ENCODE assay signal across 10 cellular contexts in the genomic region with DNA sequence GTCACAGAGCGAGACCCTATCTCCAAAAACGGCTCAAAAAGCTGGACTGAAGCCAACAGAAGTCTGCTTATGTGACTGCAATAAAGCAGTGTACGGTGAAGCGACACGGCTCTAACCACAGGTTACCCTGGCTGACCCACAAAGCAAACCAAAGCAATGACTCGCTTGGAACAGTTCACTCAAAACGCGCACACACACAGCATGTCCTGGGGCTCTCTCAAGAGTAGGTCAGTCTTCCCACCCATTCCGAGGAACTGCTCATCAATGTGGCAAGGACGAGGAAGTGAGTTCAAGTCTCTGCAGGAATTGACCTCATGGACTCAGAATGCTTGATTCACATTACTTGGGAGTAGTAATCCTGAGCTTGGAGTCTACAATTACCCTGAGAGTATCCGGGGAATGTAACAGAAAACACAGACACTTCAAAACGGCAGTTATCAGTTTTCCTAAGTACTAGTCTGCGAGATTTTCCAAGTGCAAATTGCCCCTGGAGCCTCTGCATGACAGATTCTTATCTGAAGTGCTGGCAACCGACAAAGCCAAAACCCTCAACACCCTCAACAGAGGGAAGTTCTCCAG. TPM values are rescaled to one million over a fixed set of nuclear protein-coding genes. Genes with fewer than 3 reads are reported as not detected.
DNase-seq lines count a peak whose midpoint lies in the region; ATAC-seq and TF ChIP-seq lines count a peak whose summit lies in the region.
"Had no signal": no experiment of that assay in that cellular context is flagged by ENCODE, and none has a peak within 500 bp of the region (broad histone marks: within the 10 kb centered on the region; RNA-seq: fewer than 3 reads in every experiment).

No MANE protein-coding gene starts in this region.

- no peak overlapping the region for H4K91ac ChIP-seq in H9 (ENCODE audit: insufficient read length, low read depth, low read length)

- no peak overlapping the region for H2BK12ac ChIP-seq in H9 (ENCODE audit: insufficient read length, low read depth, low read length)

- peaks cover 74% of the 10 kb centered on the region for H3K36me3 ChIP-seq in mesodermal cell (ENCODE audit: control insufficient read depth, insufficient read depth, low read length)

- H3K27ac ChIP-seq in mesodermal cell (ENCODE audit: low read depth, low read length, severe bottlenecking) (peak overlapping the region; percentile 89), H9 (ENCODE audit: insufficient read length, low read depth, low read length) (no peak overlapping the region)

- no peak overlapping the region for H2AFZ ChIP-seq in H9 (ENCODE audit: low read length)

- H3K79me2 ChIP-seq in H9 (ENCODE audit: insufficient read depth, low read length), result no peaks in the 10 kb centered on the region

- H4K8ac ChIP-seq in H9 (replicated peaks; ENCODE audit: insufficient read length, low read depth, low read length), result no peak overlapping the region

- no peak overlapping the region for H2BK15ac ChIP-seq in H9 (ENCODE audit: low read depth, low read length)

- H3K9ac ChIP-seq in H9 (ENCODE audit: extremely low read depth, insufficient read length, low read length), result no peak overlapping the region

- no peak overlapping the region for H3K14ac ChIP-seq in H9 (ENCODE audit: insufficient read depth, low read length)

- no peaks in the 10 kb centered on the region for H3K27me3 ChIP-seq in H9 (ENCODE audit: insufficient read depth, low read length)

- H3K4me3 Mint-ChIP-seq in H9, result no peak overlapping the region
- H3K4me3 Mint-ChIP-seq: activated naive CD4-positive, alpha-beta T cell treated with anti-CD3 and anti-CD28 coated beads, Interleukin-2, amount 50 U/mL, for 24 hours had no signal

- H3K4me1 ChIP-seq in mesodermal cell (ENCODE audit: control insufficient read depth, insufficient read depth, low read length, poor library complexity, severe bottlenecking) (peaks cover 26% of the 10 kb centered on the region), H9 (ENCODE audit: insufficient read depth, low read length) (no peaks in the 10 kb centered on the region)

- in situ Hi-C loops in KBM-7 (cut with MboI; ENCODE audit: low pct_unique_long_range_greater_than_20kb, low sequenced_read_pairs), result no loop called here
- in situ Hi-C loops in astrocyte of the spinal cord (cut with HindIII; ENCODE audit: low sequenced_read_pairs), result no loop called here

- H3K23ac ChIP-seq in H9 (ENCODE audit: insufficient read length, low read depth, low read length), result no peak overlapping the region

- H3K4me2 ChIP-seq in H9 (ENCODE audit: insufficient read depth, insufficient read length, low read length), result no peak overlapping the region

- DNase-seq in COLO829 (ENCODE audit: low spot score), result peak; percentile 32
- peak; percentile 48 for DNase-seq in KBM-7
- peak; percentile 56 for DNase-seq in astrocyte of the spinal cord (ENCODE audit: low read depth, low spot score)
- DNase-seq in H9, result no peak
- DNase-seq in NCI-H2171 (lab: John Stamatoyannopoulos, UW), result no peak
- DNase-seq in DMS153 treated with DMSO at 0.1 percent for 48 hours (lab: John Stamatoyannopoulos, UW; ENCODE audit: unreplicated experiment), result no peak
- DNase-seq: left cardiac atrium had no signal

- H3K27ac Mint-ChIP-seq in H9, result no peak overlapping the region
- H3K27ac Mint-ChIP-seq: activated naive CD4-positive, alpha-beta T cell treated with anti-CD3 and anti-CD28 coated beads, Interleukin-2, amount 50 U/mL, for 24 hours had no signal

- H3K36me3 Mint-ChIP-seq in H9 (ENCODE audit: insufficient read depth in 1 of 3, low read depth in 3 of 3), result peaks cover 56 to 91% (median 90%) of the 10 kb centered on the region in 3 experiments

- 68 to 72% methylated on average over 10 to 13 of the region's 14 CpGs for WGBS in mesodermal cell (ENCODE audit: insufficient coverage in 2 of 2), 2 experiments
- WGBS in H9 (ENCODE audit: extremely low coverage, insufficient read length, low lambda C conversion rate), result no CpG with 5 or more reads among the region's 14 CpGs

- H3K23me2 ChIP-seq in H9 (ENCODE audit: insufficient read length, low read depth, low read length, poor library complexity, severe bottlenecking), result no peaks in the 10 kb centered on the region

- H3K4me3 ChIP-seq in astrocyte of the spinal cord (ENCODE audit: low read depth, low read length) (no peak overlapping the region), mesodermal cell (ENCODE audit: extremely low read depth, insufficient read depth, low read length, poor library complexity, severe bottlenecking) (no peak overlapping the region)

- no peak overlapping the region for H3K18ac ChIP-seq in H9 (ENCODE audit: insufficient read length, low read depth, low read length)

- no peak overlapping the region for H3T11ph ChIP-seq in H9 (ENCODE audit: low read length)

- H2BK5ac ChIP-seq in H9 (ENCODE audit: insufficient read length, low read length), result no peak overlapping the region

- H3K4ac ChIP-seq in H9 (ENCODE audit: low read depth, low read length), result no peak overlapping the region

- no peaks in the 10 kb centered on the region for H3K79me1 ChIP-seq in H9 (ENCODE audit: insufficient read depth, low read depth, low read length, poor library complexity, severe bottlenecking)

- TF ChIP-seq CTCF in astrocyte of the spinal cord (IDR thresholded peaks at IDR 0.05; ENCODE audit: low read depth, low read length) (no peak), H9 (conservative IDR thresholded peaks at IDR 0.05) (no peak)

- H3K27me3 Mint-ChIP-seq in H9 (ENCODE audit: low read depth), result no peaks in the 10 kb centered on the region
- H3K27me3 Mint-ChIP-seq: activated naive CD4-positive, alpha-beta T cell treated with anti-CD3 and anti-CD28 coated beads, Interleukin-2, amount 50 U/mL, for 24 hours had no signal

- no peaks in the 10 kb centered on the region for H3K4me1 Mint-ChIP-seq in H9
- H3K4me1 Mint-ChIP-seq: activated naive CD4-positive, alpha-beta T cell treated with anti-CD3 and anti-CD28 coated beads, Interleukin-2, amount 50 U/mL, for 24 hours had no signal

- H2BK20ac ChIP-seq in H9 (ENCODE audit: low read depth, low read length, poor library complexity, severe bottlenecking), result no peak overlapping the region

- no peaks in the 10 kb centered on the region for H3K9me3 Mint-ChIP-seq in H9
- H3K9me3 Mint-ChIP-seq: activated naive CD4-positive, alpha-beta T cell treated with anti-CD3 and anti-CD28 coated beads, Interleukin-2, amount 50 U/mL, for 24 hours had no signal

- H3K56ac ChIP-seq in H9 (ENCODE audit: insufficient read length, low read depth, low read length), result no peak overlapping the region

- no peak overlapping the region for H2AK5ac ChIP-seq in H9 (ENCODE audit: insufficient read length, low read length)

- H4K20me1 ChIP-seq in H9 (ENCODE audit: control insufficient read depth, insufficient read depth, insufficient read length), result no peaks in the 10 kb centered on the region

- H3K9me3 ChIP-seq in mesodermal cell (ENCODE audit: control insufficient read depth, low read length) (no peaks in the 10 kb centered on the region), H9 (ENCODE audit: control insufficient read depth, low read depth, low read length) (no peaks in the 10 kb centered on the region)

- no peak overlapping the region for H4K5ac ChIP-seq in H9 (ENCODE audit: insufficient read length, low read depth, low read length)

- ATAC-seq in HG03097 (IDR thresholded peaks at IDR 0.05; ENCODE audit: low FRiP score, unreplicated experiment), result no peak

- H2BK120ac ChIP-seq in H9 (ENCODE audit: low read depth, low read length, poor library complexity, severe bottlenecking), result no peak overlapping the region

RNA-seq across cellular contexts. Expression of a gene that starts 25.4 kb away (rescaled TPM):
- 64.5 TPM for polyA plus RNA-seq in mesodermal cell (2013, experiment 1 of 2)
- 49.0 TPM for polyA plus RNA-seq in mesodermal cell (2013, experiment 2 of 2)
- total RNA-seq in H9 (2021), result 148 and 154 TPM in 2 replicates

RNA-seq across cellular contexts. Expression of a gene that starts 31.9 kb away (rescaled TPM):
- 25.5 TPM for polyA plus RNA-seq in mesodermal cell (2013, experiment 1 of 2)
- polyA plus RNA-seq in mesodermal cell (2013, experiment 2 of 2), result 21.4 TPM
- total RNA-seq in H9 (2021), result 75.3 and 81.1 TPM in 2 replicates

RNA-seq across cellular contexts. Expression of a gene that starts 37.1 kb away (rescaled TPM):
- polyA plus RNA-seq in mesodermal cell (2013, experiment 1 of 2), result 4.2 TPM
- polyA plus RNA-seq in mesodermal cell (2013, experiment 2 of 2), result 6.6 TPM
- 0.31 and 0.39 TPM in 2 replicates for total RNA-seq in H9 (2021)

RNA-seq across cellular contexts. Expression of a gene that starts 52.7 kb away (rescaled TPM):
- polyA plus RNA-seq in mesodermal cell (2013, experiment 1 of 2), result 18.2 TPM
- 18.4 TPM for polyA plus RNA-seq in mesodermal cell (2013, experiment 2 of 2)
- 17.5 and 19.5 TPM in 2 replicates for total RNA-seq in H9 (2021)

Comparison
In these comparisons a context has a peak if more than half of its experiments do, and no peak if none do; other contexts are left out.
1. DNase-seq: peak in COLO829 (single experiment), KBM-7 (single experiment) and astrocyte of the spinal cord (single experiment); none in H9 (single experiment), NCI-H2171 (single experiment) and DMS153 treated with DMSO at 0.1 percent for 48 hours (single experiment).